ENCODE assay signal across 1 cellular context in the genomic region with DNA sequence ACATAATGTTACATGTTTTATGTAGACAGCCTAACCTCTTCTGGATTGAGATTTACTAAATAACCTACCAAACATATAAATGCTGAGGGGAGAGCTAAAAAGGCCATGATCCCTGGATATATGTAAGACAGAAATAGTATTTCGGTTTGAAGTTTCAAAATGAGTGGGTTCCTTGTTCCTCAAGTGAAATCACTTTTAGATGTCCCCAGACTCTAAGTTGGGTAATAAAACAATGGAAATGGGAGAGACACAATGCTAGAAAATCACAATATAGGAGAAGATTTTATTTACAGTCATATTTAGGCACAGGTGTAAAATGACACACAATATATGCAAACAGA.
TF ChIP-seq lines count a peak whose summit lies in the region.

No MANE protein-coding gene starts in this region.

TF ChIP-seq in SK-N-SH treated with all-trans-retinoic acid at 6 μM for 48 hours, 23 proteins besides CTCF, POLR2A, EP300 and RAD21 (continued from another document):
- TF ChIP-seq, protein P1, sequence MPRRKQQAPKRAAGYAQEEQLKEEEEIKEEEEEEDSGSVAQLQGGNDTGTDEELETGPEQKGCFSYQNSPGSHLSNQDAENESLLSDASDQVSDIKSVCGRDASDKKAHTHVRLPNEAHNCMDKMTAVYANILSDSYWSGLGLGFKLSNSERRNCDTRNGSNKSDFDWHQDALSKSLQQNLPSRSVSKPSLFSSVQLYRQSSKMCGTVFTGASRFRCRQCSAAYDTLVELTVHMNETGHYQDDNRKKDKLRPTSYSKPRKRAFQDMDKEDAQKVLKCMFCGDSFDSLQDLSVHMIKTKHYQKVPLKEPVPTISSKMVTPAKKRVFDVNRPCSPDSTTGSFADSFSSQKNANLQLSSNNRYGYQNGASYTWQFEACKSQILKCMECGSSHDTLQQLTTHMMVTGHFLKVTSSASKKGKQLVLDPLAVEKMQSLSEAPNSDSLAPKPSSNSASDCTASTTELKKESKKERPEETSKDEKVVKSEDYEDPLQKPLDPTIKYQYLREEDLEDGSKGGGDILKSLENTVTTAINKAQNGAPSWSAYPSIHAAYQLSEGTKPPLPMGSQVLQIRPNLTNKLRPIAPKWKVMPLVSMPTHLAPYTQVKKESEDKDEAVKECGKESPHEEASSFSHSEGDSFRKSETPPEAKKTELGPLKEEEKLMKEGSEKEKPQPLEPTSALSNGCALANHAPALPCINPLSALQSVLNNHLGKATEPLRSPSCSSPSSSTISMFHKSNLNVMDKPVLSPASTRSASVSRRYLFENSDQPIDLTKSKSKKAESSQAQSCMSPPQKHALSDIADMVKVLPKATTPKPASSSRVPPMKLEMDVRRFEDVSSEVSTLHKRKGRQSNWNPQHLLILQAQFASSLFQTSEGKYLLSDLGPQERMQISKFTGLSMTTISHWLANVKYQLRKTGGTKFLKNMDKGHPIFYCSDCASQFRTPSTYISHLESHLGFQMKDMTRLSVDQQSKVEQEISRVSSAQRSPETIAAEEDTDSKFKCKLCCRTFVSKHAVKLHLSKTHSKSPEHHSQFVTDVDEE (CRISPR knock-in tag; IDR thresholded peaks at IDR 0.05): no peak
- TF ChIP-seq, protein P2, sequence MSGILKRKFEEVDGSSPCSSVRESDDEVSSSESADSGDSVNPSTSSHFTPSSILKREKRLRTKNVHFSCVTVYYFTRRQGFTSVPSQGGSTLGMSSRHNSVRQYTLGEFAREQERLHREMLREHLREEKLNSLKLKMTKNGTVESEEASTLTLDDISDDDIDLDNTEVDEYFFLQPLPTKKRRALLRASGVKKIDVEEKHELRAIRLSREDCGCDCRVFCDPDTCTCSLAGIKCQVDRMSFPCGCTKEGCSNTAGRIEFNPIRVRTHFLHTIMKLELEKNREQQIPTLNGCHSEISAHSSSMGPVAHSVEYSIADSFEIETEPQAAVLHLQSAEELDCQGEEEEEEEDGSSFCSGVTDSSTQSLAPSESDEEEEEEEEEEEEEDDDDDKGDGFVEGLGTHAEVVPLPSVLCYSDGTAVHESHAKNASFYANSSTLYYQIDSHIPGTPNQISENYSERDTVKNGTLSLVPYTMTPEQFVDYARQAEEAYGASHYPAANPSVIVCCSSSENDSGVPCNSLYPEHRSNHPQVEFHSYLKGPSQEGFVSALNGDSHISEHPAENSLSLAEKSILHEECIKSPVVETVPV (CRISPR knock-in tag; IDR thresholded peaks at IDR 0.05): no peak
- TF ChIP-seq ISL1 (CRISPR knock-in tag; IDR thresholded peaks at IDR 0.05) (no peak), ZFP3 (CRISPR knock-in tag; IDR thresholded peaks at IDR 0.05) (no peak), ESRRG (CRISPR knock-in tag; IDR thresholded peaks at IDR 0.05) (no peak), BACH2 (CRISPR knock-in tag; IDR thresholded peaks at IDR 0.05; ENCODE audit: borderline replicate concordance) (no peak), ZNF70 (CRISPR knock-in tag; IDR thresholded peaks at IDR 0.05) (no peak), CSDC2 (CRISPR knock-in tag; IDR thresholded peaks at IDR 0.05) (no peak), RARB (CRISPR knock-in tag; IDR thresholded peaks at IDR 0.05) (no peak)
